Comparison of ENCODE assay signal across 8 cellular contexts in the genomic region with DNA sequence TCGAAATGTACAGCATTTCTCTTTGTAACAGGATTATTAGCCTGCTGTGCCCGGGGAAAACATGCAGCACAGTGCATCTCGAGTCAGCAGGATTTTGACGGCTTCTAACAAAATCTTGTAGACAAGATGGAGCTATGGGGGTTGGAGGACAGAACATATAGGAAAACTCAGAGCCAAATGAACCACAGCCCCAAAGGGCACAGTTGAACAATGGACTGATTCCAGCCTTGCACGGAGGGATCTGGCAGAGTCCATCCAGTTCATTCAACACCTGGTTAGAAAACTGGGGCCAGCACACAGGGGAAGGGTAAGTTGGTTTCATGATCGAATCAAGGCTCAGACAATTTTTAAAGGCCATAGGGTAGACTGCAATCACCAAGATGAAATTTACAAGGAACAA.
DNase-seq lines count a peak whose midpoint lies in the region; ATAC-seq and TF ChIP-seq lines count a peak whose summit lies in the region.
"Not testable (repeated sequence)": the region's sequence is repeated elsewhere in the genome, so short reads cannot be mapped to it uniquely, and the experiment has no call there.

No MANE protein-coding gene starts in this region.

- H4K20me1 ChIP-seq in PC-9 (ENCODE audit: insufficient read depth), result not testable (repeated sequence)

- not testable (repeated sequence) for H3K4me2 ChIP-seq in PC-9

- H3K27ac Mint-ChIP-seq in CD4-positive, CD25-positive, alpha-beta regulatory T cell, result peak overlapping the region in 2 of 3 donors; percentile 47 to 86
- not testable (repeated sequence) for H3K27ac Mint-ChIP-seq in chondrocyte (ENCODE audit: unreplicated experiment)
- H3K27ac Mint-ChIP-seq in glutamatergic neuron (ENCODE audit: unreplicated experiment), result peak overlapping the region; percentile 86
- peak overlapping the region in 6 of 9 donors; percentile 20 to 85 (median 56) for H3K27ac Mint-ChIP-seq in naive thymus-derived CD4-positive, alpha-beta T cell

- peak overlapping the region in 3 of 4 donors; percentile 3 to 49 (median 17) for H3K4me3 Mint-ChIP-seq in CD4-positive, CD25-positive, alpha-beta regulatory T cell
- not testable (repeated sequence) for H3K4me3 Mint-ChIP-seq in chondrocyte (ENCODE audit: unreplicated experiment)
- peak overlapping the region; percentile 67 for H3K4me3 Mint-ChIP-seq in glutamatergic neuron (ENCODE audit: unreplicated experiment)
- H3K4me3 Mint-ChIP-seq in naive thymus-derived CD4-positive, alpha-beta T cell, result peak overlapping the region in 3 of 10 donors; percentile 36 to 64 (median 42)

- not testable (repeated sequence) for ATAC-seq in CD4-positive, CD25-positive, alpha-beta regulatory T cell (ENCODE audit: low read depth in 2 of 2); naive thymus-derived CD4-positive, alpha-beta T cell

- not testable (repeated sequence) for H3K36me3 ChIP-seq in CD4-positive, CD25-positive, alpha-beta regulatory T cell (ENCODE audit: control insufficient read depth, insufficient read depth, low read length); PC-9 (ENCODE audit: low read depth); naive thymus-derived CD4-positive, alpha-beta T cell (ENCODE audit: control insufficient read depth in 2 of 3, insufficient read depth in 3 of 3, low read length in 3 of 3)
- peaks cover 11% of the 10 kb centered on the region for H3K36me3 ChIP-seq in neutrophil

- not testable (repeated sequence) for H3K27ac ChIP-seq in CD4-positive, CD25-positive, alpha-beta regulatory T cell (ENCODE audit: insufficient read depth, low read length, poor library complexity, severe bottlenecking); PC-9; naive thymus-derived CD4-positive, alpha-beta T cell (ENCODE audit: low read depth, low read length)
- H3K27ac ChIP-seq in neutrophil, result peak overlapping the region; percentile 71

- not testable (repeated sequence) for H3F3A ChIP-seq in PC-9 (ENCODE audit: insufficient read depth, low read depth)

- H3K9me2 ChIP-seq in PC-9 (ENCODE audit: insufficient read depth), result not testable (repeated sequence)

- H3K4me3 ChIP-seq in CD4-positive, CD25-positive, alpha-beta regulatory T cell (ENCODE audit: low read depth, low read length); PC-9; naive thymus-derived CD4-positive, alpha-beta T cell (ENCODE audit: low read length); neutrophil (ENCODE audit: low read depth in 1 of 2, low read length in 1 of 2): not testable (repeated sequence)

- H3K9me3 Mint-ChIP-seq in CD4-positive, CD25-positive, alpha-beta regulatory T cell; chondrocyte (ENCODE audit: low read depth); glutamatergic neuron (ENCODE audit: unreplicated experiment); naive thymus-derived CD4-positive, alpha-beta T cell: not testable (repeated sequence)

- H3K27me3 Mint-ChIP-seq in CD4-positive, CD25-positive, alpha-beta regulatory T cell; chondrocyte (ENCODE audit: low read depth); glutamatergic neuron (ENCODE audit: unreplicated experiment); naive thymus-derived CD4-positive, alpha-beta T cell: not testable (repeated sequence)

- not testable (repeated sequence) for TF ChIP-seq CTCF in PC-9 (conservative IDR thresholded peaks at IDR 0.05); chondrocyte (IDR thresholded peaks at IDR 0.05); glutamatergic neuron (IDR thresholded peaks at IDR 0.05; ENCODE audit: partially characterized antibody, unreplicated experiment); neutrophil (IDR thresholded peaks at IDR 0.05)

- not testable (repeated sequence) for H3K27me3 ChIP-seq in CD4-positive, CD25-positive, alpha-beta regulatory T cell (ENCODE audit: control insufficient read depth, insufficient read depth, low read length); PC-9 (ENCODE audit: insufficient read depth, low read depth); naive thymus-derived CD4-positive, alpha-beta T cell (ENCODE audit: control insufficient read depth in 2 of 2, insufficient read depth in 2 of 2, low read length in 2 of 2); neutrophil

- H3K36me3 Mint-ChIP-seq in CD4-positive, CD25-positive, alpha-beta regulatory T cell; chondrocyte (ENCODE audit: low read depth); glutamatergic neuron (ENCODE audit: unreplicated experiment); naive thymus-derived CD4-positive, alpha-beta T cell: not testable (repeated sequence)

- CTCF ChIA-PET in PC-9 (lab: Charles Lee); naive thymus-derived CD4-positive, alpha-beta T cell (lab: Charles Lee): not testable (repeated sequence)

- POLR2A ChIA-PET in PC-9 (lab: Charles Lee; ENCODE audit: unreplicated experiment); naive thymus-derived CD4-positive, alpha-beta T cell (lab: Charles Lee): not testable (repeated sequence)

- intact Hi-C loops in PC-9 (cut with micrococcal nuclease; ENCODE audit: unreplicated experiment); naive thymus-derived CD4-positive, alpha-beta T cell (cut with micrococcal nuclease): not testable (repeated sequence)

- not testable (repeated sequence) for H3K4me1 ChIP-seq in CD4-positive, CD25-positive, alpha-beta regulatory T cell (ENCODE audit: control insufficient read depth, insufficient read depth, low read length, poor library complexity, severe bottlenecking); PC-9 (replicated peaks; ENCODE audit: insufficient read depth); naive thymus-derived CD4-positive, alpha-beta T cell (ENCODE audit: control insufficient read depth in 2 of 2, insufficient read depth in 2 of 2, low read length in 2 of 2)
- peaks cover 8 to 10% of the 10 kb centered on the region in 2 experiments for H3K4me1 ChIP-seq in neutrophil (ENCODE audit: control insufficient read depth in 1 of 2, insufficient read depth in 1 of 2, low read depth in 1 of 2, low read length in 1 of 2)

- not testable (repeated sequence) for DNase-seq in CD4-positive, CD25-positive, alpha-beta regulatory T cell; PC-9; naive thymus-derived CD4-positive, alpha-beta T cell
- DNase-seq in activated CD8-positive, alpha-beta memory T cell treated with anti-CD3 and anti-CD28 coated beads, Interleukin-2, amount 50 U/mL, for 48 hours, result peak; percentile 4
- DNase-seq in chondrocyte (ENCODE audit: low spot score) (peak; percentile 9), glutamatergic neuron (peak; percentile 7), superior temporal gyrus (ENCODE audit: extremely low spot score) (peak; percentile 3)

- not testable (repeated sequence) for H3K9me3 ChIP-seq in CD4-positive, CD25-positive, alpha-beta regulatory T cell (ENCODE audit: control insufficient read depth in 2 of 2, low read length in 2 of 2); PC-9 (ENCODE audit: insufficient read depth, low read depth); naive thymus-derived CD4-positive, alpha-beta T cell (ENCODE audit: control insufficient read depth in 2 of 3, low read length in 3 of 3); neutrophil

- BruUV-seq in PC-9 (replicated peaks; lab: Mats Ljungman, UMichigan), result TSS peak; percentile 24

- not testable (repeated sequence) for H2AFZ ChIP-seq in PC-9

- peaks cover 0 to 11% (median 2%) of the 10 kb centered on the region in 4 donors for H3K4me1 Mint-ChIP-seq in CD4-positive, CD25-positive, alpha-beta regulatory T cell
- H3K4me1 Mint-ChIP-seq in chondrocyte (ENCODE audit: low read depth); glutamatergic neuron (ENCODE audit: low read depth, unreplicated experiment): not testable (repeated sequence)
- H3K4me1 Mint-ChIP-seq in naive thymus-derived CD4-positive, alpha-beta T cell, result peaks cover 5 to 13% (median 12%) of the 10 kb centered on the region in 7 donors

- not testable (repeated sequence) for H3K79me2 ChIP-seq in PC-9 (ENCODE audit: low read depth)
